In genomic region chr16:1769402-1770300, GRCh38 we compare ENCODE assay signal across 8 cellular contexts. TPM values are rescaled to one million over a fixed set of nuclear protein-coding genes. Genes with fewer than 3 reads are reported as not detected.
A peak's percentile ranks its signal among the peaks of the same experiment; 100 is the strongest.
DNase-seq lines count a peak whose midpoint lies in the region; ATAC-seq, FAIRE-seq and TF ChIP-seq lines count a peak whose summit lies in the region.

No MANE protein-coding gene starts in this region.

- in situ Hi-C loops in HepG2 (cut with HindIII; ENCODE audit: extremely low pct_ligation_motif_present, low pct_unique_long_range_greater_than_20kb), result no loop called here

- TF ChIP-seq CTCF in HepG2 (CRISPR knock-in tag; IDR thresholded peaks at IDR 0.05), result no peak
- TF ChIP-seq CTCF in right lobe of liver (IDR thresholded peaks at IDR 0.05), result no peak
- TF ChIP-seq CTCF in vagina (IDR thresholded peaks at IDR 0.05), result no peak

- no TSS peak for BruUV-seq in HepG2 (replicated peaks; lab: Mats Ljungman, UMichigan)

- H2AFZ ChIP-seq in HepG2 (ENCODE audit: low read length), result no peak overlapping the region

- no peak overlapping the region for H3K4me2 ChIP-seq in HepG2 (ENCODE audit: low read depth, low read length)

- H3K27ac ChIP-seq in HepG2 (ENCODE audit: extremely low read length, insufficient read depth, low read length), result no peak overlapping the region
- H3K27ac ChIP-seq in right lobe of liver, result no peak overlapping the region
- H3K27ac ChIP-seq in muscle layer of colon (ENCODE audit: low read depth, low read length), result peak overlapping the region; percentile 82
- peak overlapping the region; percentile 90 for H3K27ac ChIP-seq in vagina

- H3K9me3 ChIP-seq in HepG2 (ENCODE audit: low read length) (no peaks in the 10 kb centered on the region), right lobe of liver (no peaks in the 10 kb centered on the region), adipocyte (ENCODE audit: control insufficient read depth, low read length) (no peaks in the 10 kb centered on the region), muscle layer of colon (ENCODE audit: low read length) (no peaks in the 10 kb centered on the region), vagina (no peaks in the 10 kb centered on the region)

- H3K79me2 ChIP-seq in HepG2 (ENCODE audit: insufficient read depth, low read length), result peaks cover 24% of the 10 kb centered on the region

- H3K4me1 ChIP-seq in HepG2 (ENCODE audit: insufficient read depth, low read length) (peaks cover 7% of the 10 kb centered on the region), right lobe of liver (peaks cover 0 to 19% (median 6%) of the 10 kb centered on the region in 4 donors), adipocyte (ENCODE audit: control insufficient read depth, insufficient read depth, low read length) (peaks cover 25% of the 10 kb centered on the region), muscle layer of colon (ENCODE audit: insufficient read depth, low read length) (peaks cover 25% of the 10 kb centered on the region), vagina (peaks cover 37% of the 10 kb centered on the region)

- ATAC-seq in HepG2 (no peak), right lobe of liver (no peak), GM21526 (IDR thresholded peaks at IDR 0.05; ENCODE audit: low FRiP score, unreplicated experiment) (no peak)

- TF ChIP-seq EP300 in HepG2 (IDR thresholded peaks at IDR 0.05; ENCODE audit: low read depth in 2 of 2, low read length in 2 of 2) (no peak), HepG2 (CRISPR knock-in tag; IDR thresholded peaks at IDR 0.05; ENCODE audit: borderline replicate concordance) (no peak)

- peaks cover 13 to 24% of the 10 kb centered on the region in 2 experiments; a peak in 4 of 5 replicates for H3K36me3 ChIP-seq in HepG2 (replicated peaks in 1 of 2; ENCODE audit: control insufficient read depth in 1 of 2, insufficient read depth in 2 of 2, low read length in 2 of 2)
- H3K36me3 ChIP-seq in right lobe of liver, result peaks cover 0 to 25% (median 2%) of the 10 kb centered on the region in 4 donors
- H3K36me3 ChIP-seq in adipocyte (ENCODE audit: control insufficient read depth, insufficient read depth, low read length, severe bottlenecking), result peaks cover 37% of the 10 kb centered on the region
- peaks cover 33% of the 10 kb centered on the region for H3K36me3 ChIP-seq in muscle layer of colon (ENCODE audit: insufficient read depth, low read length)
- H3K36me3 ChIP-seq in vagina, result peaks cover 0 to 36% of the 10 kb centered on the region in 2 donors

- CTCF ChIA-PET in HepG2 (lab: Yijun Ruan, JAX; ENCODE audit: low intra/inter-chr PET ratio, low total read pairs), result no interaction called here

- H3K27me3 ChIP-seq in HepG2 (ENCODE audit: control insufficient read depth in 1 of 2, insufficient read depth in 2 of 2, low read length in 2 of 2) (no peaks in the 10 kb centered on the region; a peak in 1 of 5 replicates), right lobe of liver (no peaks in the 10 kb centered on the region), adipocyte (replicated peaks; ENCODE audit: control insufficient read depth, insufficient read depth, low read length) (no peaks in the 10 kb centered on the region), muscle layer of colon (ENCODE audit: control insufficient read depth in 1 of 2, insufficient read depth in 2 of 2, low read length in 2 of 2) (no peaks in the 10 kb centered on the region), vagina (no peaks in the 10 kb centered on the region)

- DNase-seq in HepG2 (ENCODE audit: low spot score) (no peak), right lobe of liver (no peak), adipocyte (ENCODE audit: low read depth) (no peak), vagina (ENCODE audit: extremely low spot score in 2 of 2) (no peak), GF-D8 (lab: John Stamatoyannopoulos, UW) (no peak), dermis blood vessel endothelial cell (no peak)

- intact Hi-C loops in HepG2 (cut with micrococcal nuclease; ENCODE audit: unreplicated experiment), result loop anchor here (5.0 kb wide), 1 partner anchor 43 kb away; no protein-coding TSS in a partner anchor
- intact Hi-C loops in right lobe of liver (cut with DNase I), result no loop called here
- intact Hi-C loops in vagina (cut with DNase I), result loop anchor here (5.0 kb wide), 1 partner anchor 62 kb away; the partner anchor contains the start of gene MAPK8IP3

- H3K4me3 ChIP-seq in HepG2 (replicated peaks in 1 of 3; ENCODE audit: insufficient read depth in 1 of 3, low read depth in 2 of 3, low read length in 3 of 3), result no peak overlapping the region
- H3K4me3 ChIP-seq in right lobe of liver, result peak overlapping the region in 1 of 3 donors; percentile 98
- H3K4me3 ChIP-seq in adipocyte (ENCODE audit: low read length), result peak overlapping the region; percentile 92
- H3K4me3 ChIP-seq in muscle layer of colon (ENCODE audit: low read depth in 1 of 2, low read length in 2 of 2), result peak overlapping the region in 1 of 2 donors; percentile 66
- H3K4me3 ChIP-seq in vagina, result peak overlapping the region in 1 of 2 donors; percentile 82

- TF ChIP-seq POLR2A in HepG2 (IDR thresholded peaks at IDR 0.05; ENCODE audit: insufficient read depth in 1 of 2, low read depth in 2 of 2, low read length in 2 of 2), result no peak; a peak in 1 of 4 replicates
- TF ChIP-seq POLR2A in right lobe of liver (IDR thresholded peaks at IDR 0.05), result no peak
- TF ChIP-seq POLR2A in vagina (IDR thresholded peaks at IDR 0.05), result no peak

- POLR2A ChIA-PET in HepG2 (lab: Yijun Ruan, JAX), result interaction anchor here (2.7 kb wide), 1 partner anchor 13 kb away, joined by 7 read pairs; the partner anchor contains the start of genes NUBP2 and SPSB3

- TF ChIP-seq RAD21 in HepG2 (CRISPR knock-in tag; IDR thresholded peaks at IDR 0.05), result no peak

- no peaks in the 10 kb centered on the region for H4K20me1 ChIP-seq in HepG2 (ENCODE audit: insufficient read depth, low read length)

- no peak for FAIRE-seq in HepG2 (lab: Jason Lieb, UNC)

- over 99% methylated on average over 11 of the region's 27 CpGs for WGBS in HepG2 (ENCODE audit: low lambda C conversion rate)
- WGBS in right lobe of liver (ENCODE audit: insufficient coverage, low coverage, low lambda C conversion rate, missing lambda C conversion rate), result 50% methylated on average over 2 of the region's 27 CpGs

- no peak overlapping the region for H3K9ac ChIP-seq in HepG2 (ENCODE audit: insufficient read depth, low read depth, low read length)
- H3K9ac ChIP-seq in adipocyte (ENCODE audit: low read length), result peak overlapping the region; percentile 24
- H3K9ac ChIP-seq in muscle layer of colon (ENCODE audit: low read length), result no peak overlapping the region

RNA-seq across cellular contexts. Expression of gene NME3, which starts 1.7 kb away (rescaled TPM):
- total RNA-seq in HepG2 (2016; rRNA removed; fragmentation: Illumina TruSeq; extraction: Trizol) (4.9 and 15.9 TPM in 2 replicates), right lobe of liver (10 to 100 TPM; 17.9 to 36.1 (median 23.2) TPM), vagina (96.0 TPM), dermis blood vessel endothelial cell (46.6 and 87.3 TPM in 2 replicates)
- 27.7 and 30.7 TPM in 2 replicates for total RNA-seq in HepG2 (2016; cell fraction: cytosol; rRNA removed; fragmentation: Illumina TruSeq; extraction: Trizol; ENCODE audit: low read depth)
- 6.6 and 17.1 TPM in 2 replicates for total RNA-seq in HepG2 (2016; cell fraction: insoluble cytoplasmic fraction; rRNA removed; fragmentation: Illumina TruSeq; extraction: Trizol)
- total RNA-seq in HepG2 (2016; cell fraction: membrane; rRNA removed; fragmentation: Illumina TruSeq; extraction: Trizol), result 19.1 and 22.3 TPM in 2 replicates
- total RNA-seq in HepG2 (2016; cell fraction: nucleus; rRNA removed; fragmentation: Illumina TruSeq; extraction: Trizol), result 17.5 and 23.3 TPM in 2 replicates
- 10.4 and 13.9 TPM in 2 replicates for polyA plus RNA-seq in HepG2 (2011; rRNA removed)
- polyA plus RNA-seq in HepG2 (2011; cell fraction: cytosol; rRNA removed), result 7.3 and 17.7 TPM in 2 replicates
- 96.4 and 121 TPM in 2 replicates for polyA plus RNA-seq in HepG2 (2011; cell fraction: nucleus; rRNA removed)
- 5.5 and 9.1 TPM in 2 replicates for polyA plus RNA-seq in HepG2 (2012)
- 21.1 and 24.5 TPM in 2 replicates for polyA plus RNA-seq in HepG2 (2016; cell fraction: cytosol; fragmentation: Illumina TruSeq; extraction: Trizol; ENCODE audit: low read depth)
- polyA plus RNA-seq in HepG2 (2016; cell fraction: insoluble cytoplasmic fraction; fragmentation: Illumina TruSeq; extraction: Trizol; ENCODE audit: low read depth), result 5.3 and 5.8 TPM in 2 replicates
- polyA plus RNA-seq in HepG2 (2016; cell fraction: membrane; fragmentation: Illumina TruSeq; extraction: Trizol; ENCODE audit: low read depth), result 12.6 and 13.9 TPM in 2 replicates
- 35.8 and 39.3 TPM in 2 replicates for polyA plus RNA-seq in HepG2 (2016; cell fraction: nucleus; fragmentation: Illumina TruSeq; extraction: Trizol; ENCODE audit: insufficient read depth, low read depth)
- 2.3 and 4.2 TPM in 2 replicates for polyA minus RNA-seq in HepG2 (2011; rRNA and poly(A)+ RNA removed; ENCODE audit: low replicate concordance)
- polyA minus RNA-seq in HepG2 (2011; cell fraction: cytosol; rRNA and poly(A)+ RNA removed), result 2.1 and 3.5 TPM in 2 replicates
- 8.4 and 9.0 TPM in 2 replicates for polyA minus RNA-seq in HepG2 (2011; cell fraction: nucleus; rRNA and poly(A)+ RNA removed)

RNA-seq across cellular contexts. Expression of gene EME2, which starts 3.0 kb away (rescaled TPM):
- total RNA-seq in HepG2 (2016; rRNA removed; fragmentation: Illumina TruSeq; extraction: Trizol) (1.7 and 7.6 TPM in 2 replicates), right lobe of liver (10 to 100 TPM in 1 of 6 experiments, 1 to 10 TPM in 5; 3.8 to 11.1 (median 5.0) TPM), vagina (13.5 TPM), dermis blood vessel endothelial cell (9.7 and 16.5 TPM in 2 replicates)
- 0.79 and 1.3 TPM in 2 replicates for total RNA-seq in HepG2 (2016; cell fraction: cytosol; rRNA removed; fragmentation: Illumina TruSeq; extraction: Trizol; ENCODE audit: low read depth)
- total RNA-seq in HepG2 (2016; cell fraction: insoluble cytoplasmic fraction; rRNA removed; fragmentation: Illumina TruSeq; extraction: Trizol), result 1.7 and 6.0 TPM in 2 replicates
- total RNA-seq in HepG2 (2016; cell fraction: membrane; rRNA removed; fragmentation: Illumina TruSeq; extraction: Trizol), result 1.2 TPM in 2 replicates
- 7.8 and 8.4 TPM in 2 replicates for total RNA-seq in HepG2 (2016; cell fraction: nucleus; rRNA removed; fragmentation: Illumina TruSeq; extraction: Trizol)
- polyA plus RNA-seq in HepG2 (2011; rRNA removed), result 4.4 and 6.5 TPM in 2 replicates
- 1.3 and 2.0 TPM in 2 replicates for polyA plus RNA-seq in HepG2 (2011; cell fraction: cytosol; rRNA removed)
- polyA plus RNA-seq in HepG2 (2011; cell fraction: nucleus; rRNA removed), result 81.3 and 90.4 TPM in 2 replicates
- 3.4 and 4.5 TPM in 2 replicates for polyA plus RNA-seq in HepG2 (2012)
- 0.23 and 0.36 TPM in 2 replicates for polyA plus RNA-seq in HepG2 (2016; cell fraction: cytosol; fragmentation: Illumina TruSeq; extraction: Trizol; ENCODE audit: low read depth)
- 1.7 and 2.2 TPM in 2 replicates for polyA plus RNA-seq in HepG2 (2016; cell fraction: insoluble cytoplasmic fraction; fragmentation: Illumina TruSeq; extraction: Trizol; ENCODE audit: low read depth)
- polyA plus RNA-seq in HepG2 (2016; cell fraction: membrane; fragmentation: Illumina TruSeq; extraction: Trizol; ENCODE audit: low read depth), result 0.51 and 0.65 TPM in 2 replicates
- 31.9 and 34.1 TPM in 2 replicates for polyA plus RNA-seq in HepG2 (2016; cell fraction: nucleus; fragmentation: Illumina TruSeq; extraction: Trizol; ENCODE audit: insufficient read depth, low read depth)
- polyA minus RNA-seq in HepG2 (2011; rRNA and poly(A)+ RNA removed; ENCODE audit: low replicate concordance), result 5.2 and 6.5 TPM in 2 replicates
- polyA minus RNA-seq in HepG2 (2011; cell fraction: cytosol; rRNA and poly(A)+ RNA removed), result 0.79 and 1.3 TPM in 2 replicates
- 17.7 and 19.7 TPM in 2 replicates for polyA minus RNA-seq in HepG2 (2011; cell fraction: nucleus; rRNA and poly(A)+ RNA removed)

RNA-seq across cellular contexts. Expression of gene MRPS34, which starts 3.3 kb away (rescaled TPM):
- total RNA-seq in HepG2 (2016; rRNA removed; fragmentation: Illumina TruSeq; extraction: Trizol), result 129 and 131 TPM in 2 replicates
- total RNA-seq in HepG2 (2016; cell fraction: cytosol; rRNA removed; fragmentation: Illumina TruSeq; extraction: Trizol; ENCODE audit: low read depth), result 34.5 and 36.0 TPM in 2 replicates
- total RNA-seq in HepG2 (2016; cell fraction: insoluble cytoplasmic fraction; rRNA removed; fragmentation: Illumina TruSeq; extraction: Trizol), result 130 and 146 TPM in 2 replicates
- total RNA-seq in HepG2 (2016; cell fraction: membrane; rRNA removed; fragmentation: Illumina TruSeq; extraction: Trizol), result 51.5 and 64.0 TPM in 2 replicates
- total RNA-seq in HepG2 (2016; cell fraction: nucleus; rRNA removed; fragmentation: Illumina TruSeq; extraction: Trizol), result 59.6 and 64.6 TPM in 2 replicates
- 61.3 and 63.5 TPM in 2 replicates for polyA plus RNA-seq in HepG2 (2011; rRNA removed)
- polyA plus RNA-seq in HepG2 (2011; cell fraction: cytosol; rRNA removed), result 70.4 and 99.7 TPM in 2 replicates
- 83.9 and 98.7 TPM in 2 replicates for polyA plus RNA-seq in HepG2 (2011; cell fraction: nucleus; rRNA removed)
- polyA plus RNA-seq in HepG2 (2012), result 48.9 and 50.7 TPM in 2 replicates
- polyA plus RNA-seq in HepG2 (2016; cell fraction: cytosol; fragmentation: Illumina TruSeq; extraction: Trizol; ENCODE audit: low read depth), result 42.4 and 48.9 TPM in 2 replicates
- 212 and 241 TPM in 2 replicates for polyA plus RNA-seq in HepG2 (2016; cell fraction: insoluble cytoplasmic fraction; fragmentation: Illumina TruSeq; extraction: Trizol; ENCODE audit: low read depth)
- polyA plus RNA-seq in HepG2 (2016; cell fraction: membrane; fragmentation: Illumina TruSeq; extraction: Trizol; ENCODE audit: low read depth), result 59.9 and 71.5 TPM in 2 replicates
- 154 and 163 TPM in 2 replicates for polyA plus RNA-seq in HepG2 (2016; cell fraction: nucleus; fragmentation: Illumina TruSeq; extraction: Trizol; ENCODE audit: insufficient read depth, low read depth)
- polyA minus RNA-seq in HepG2 (2011; rRNA and poly(A)+ RNA removed; ENCODE audit: low replicate concordance), result 27.6 and 50.7 TPM in 2 replicates
- 25.2 and 30.8 TPM in 2 replicates for polyA minus RNA-seq in HepG2 (2011; cell fraction: cytosol; rRNA and poly(A)+ RNA removed)
- polyA minus RNA-seq in HepG2 (2011; cell fraction: nucleus; rRNA and poly(A)+ RNA removed), result 21.9 and 29.5 TPM in 2 replicates
- total RNA-seq in right lobe of liver, result 10 to 100 TPM; 42.5 to 90.5 (median 52.9) TPM
- 89.6 TPM for total RNA-seq in vagina
- total RNA-seq in dermis blood vessel endothelial cell, result 77.1 and 84.7 TPM in 2 replicates

RNA-seq across cellular contexts. Expression of gene SPSB3, which starts 12.7 kb away (rescaled TPM):
- total RNA-seq in HepG2 (2016; rRNA removed; fragmentation: Illumina TruSeq; extraction: Trizol), result 8.2 and 13.2 TPM in 2 replicates
- total RNA-seq in HepG2 (2016; cell fraction: cytosol; rRNA removed; fragmentation: Illumina TruSeq; extraction: Trizol; ENCODE audit: low read depth), result 8.6 and 9.9 TPM in 2 replicates
- total RNA-seq in HepG2 (2016; cell fraction: insoluble cytoplasmic fraction; rRNA removed; fragmentation: Illumina TruSeq; extraction: Trizol), result 6.5 and 13.8 TPM in 2 replicates
- total RNA-seq in HepG2 (2016; cell fraction: membrane; rRNA removed; fragmentation: Illumina TruSeq; extraction: Trizol), result 9.4 and 12.7 TPM in 2 replicates
- 14.1 and 16.2 TPM in 2 replicates for total RNA-seq in HepG2 (2016; cell fraction: nucleus; rRNA removed; fragmentation: Illumina TruSeq; extraction: Trizol)
- polyA plus RNA-seq in HepG2 (2011; rRNA removed), result 21.9 and 26.7 TPM in 2 replicates
- polyA plus RNA-seq in HepG2 (2011; cell fraction: cytosol; rRNA removed), result 15.4 and 25.3 TPM in 2 replicates
- polyA plus RNA-seq in HepG2 (2011; cell fraction: nucleus; rRNA removed), result 142 and 184 TPM in 2 replicates
- polyA plus RNA-seq in HepG2 (2012), result 12.3 and 24.9 TPM in 2 replicates
- polyA plus RNA-seq in HepG2 (2016; cell fraction: cytosol; fragmentation: Illumina TruSeq; extraction: Trizol; ENCODE audit: low read depth), result 6.4 and 7.5 TPM in 2 replicates
- 7.6 and 8.0 TPM in 2 replicates for polyA plus RNA-seq in HepG2 (2016; cell fraction: insoluble cytoplasmic fraction; fragmentation: Illumina TruSeq; extraction: Trizol; ENCODE audit: low read depth)
- 6.8 and 7.3 TPM in 2 replicates for polyA plus RNA-seq in HepG2 (2016; cell fraction: membrane; fragmentation: Illumina TruSeq; extraction: Trizol; ENCODE audit: low read depth)
- 29.9 and 32.1 TPM in 2 replicates for polyA plus RNA-seq in HepG2 (2016; cell fraction: nucleus; fragmentation: Illumina TruSeq; extraction: Trizol; ENCODE audit: insufficient read depth, low read depth)
- 15.4 and 19.4 TPM in 2 replicates for polyA minus RNA-seq in HepG2 (2011; rRNA and poly(A)+ RNA removed; ENCODE audit: low replicate concordance)
- polyA minus RNA-seq in HepG2 (2011; cell fraction: cytosol; rRNA and poly(A)+ RNA removed), result 4.5 and 8.0 TPM in 2 replicates
- polyA minus RNA-seq in HepG2 (2011; cell fraction: nucleus; rRNA and poly(A)+ RNA removed), result 12.4 and 13.7 TPM in 2 replicates
- 10 to 100 TPM; 18.6 to 42.5 (median 34.5) TPM for total RNA-seq in right lobe of liver
- 75.9 TPM for total RNA-seq in vagina
- 57.6 and 82.2 TPM in 2 replicates for total RNA-seq in dermis blood vessel endothelial cell

RNA-seq across cellular contexts. Expression of gene NUBP2, which starts 13.1 kb away (rescaled TPM):
- total RNA-seq in HepG2 (2016; rRNA removed; fragmentation: Illumina TruSeq; extraction: Trizol), result 43.8 and 61.5 TPM in 2 replicates
- 45.7 and 50.6 TPM in 2 replicates for total RNA-seq in HepG2 (2016; cell fraction: cytosol; rRNA removed; fragmentation: Illumina TruSeq; extraction: Trizol; ENCODE audit: low read depth)
- 43.0 and 67.3 TPM in 2 replicates for total RNA-seq in HepG2 (2016; cell fraction: insoluble cytoplasmic fraction; rRNA removed; fragmentation: Illumina TruSeq; extraction: Trizol)
- total RNA-seq in HepG2 (2016; cell fraction: membrane; rRNA removed; fragmentation: Illumina TruSeq; extraction: Trizol), result 59.0 and 63.2 TPM in 2 replicates
- total RNA-seq in HepG2 (2016; cell fraction: nucleus; rRNA removed; fragmentation: Illumina TruSeq; extraction: Trizol), result 26.2 and 29.2 TPM in 2 replicates
- 25.7 and 33.5 TPM in 2 replicates for polyA plus RNA-seq in HepG2 (2011; rRNA removed)
- polyA plus RNA-seq in HepG2 (2011; cell fraction: cytosol; rRNA removed), result 26.7 and 51.2 TPM in 2 replicates
- 80.7 and 89.5 TPM in 2 replicates for polyA plus RNA-seq in HepG2 (2011; cell fraction: nucleus; rRNA removed)
- polyA plus RNA-seq in HepG2 (2012), result 19.8 and 31.7 TPM in 2 replicates
- 46.9 and 52.9 TPM in 2 replicates for polyA plus RNA-seq in HepG2 (2016; cell fraction: cytosol; fragmentation: Illumina TruSeq; extraction: Trizol; ENCODE audit: low read depth)
- polyA plus RNA-seq in HepG2 (2016; cell fraction: insoluble cytoplasmic fraction; fragmentation: Illumina TruSeq; extraction: Trizol; ENCODE audit: low read depth), result 40.4 and 46.6 TPM in 2 replicates
- 47.2 and 53.9 TPM in 2 replicates for polyA plus RNA-seq in HepG2 (2016; cell fraction: membrane; fragmentation: Illumina TruSeq; extraction: Trizol; ENCODE audit: low read depth)
- polyA plus RNA-seq in HepG2 (2016; cell fraction: nucleus; fragmentation: Illumina TruSeq; extraction: Trizol; ENCODE audit: insufficient read depth, low read depth), result 63.4 and 63.9 TPM in 2 replicates
- 21.1 and 26.9 TPM in 2 replicates for polyA minus RNA-seq in HepG2 (2011; rRNA and poly(A)+ RNA removed; ENCODE audit: low replicate concordance)
- polyA minus RNA-seq in HepG2 (2011; cell fraction: cytosol; rRNA and poly(A)+ RNA removed), result 14.3 and 16.7 TPM in 2 replicates
- 12.1 and 14.0 TPM in 2 replicates for polyA minus RNA-seq in HepG2 (2011; cell fraction: nucleus; rRNA and poly(A)+ RNA removed)
- 10 to 100 TPM; 21.1 to 90.3 (median 32.6) TPM for total RNA-seq in right lobe of liver
- 40.8 TPM for total RNA-seq in vagina
- 91.8 and 110 TPM in 2 replicates for total RNA-seq in dermis blood vessel endothelial cell

Comparison
In these comparisons a context has a peak if more than half of its experiments do, and no peak if none do; other contexts are left out.
1. intact Hi-C loops: an anchor here in HepG2 (5.0 kb wide) and vagina (5.0 kb wide); none called in right lobe of liver.
2. H3K27ac ChIP-seq: peak in muscle layer of colon (single experiment) and vagina (single experiment); none in HepG2 (single experiment) and right lobe of liver (0 of 3).